Comparison of ENCODE assay signal across 24 cellular contexts in genomic region chr5:160327829-160328228, GRCh38. TPM values are rescaled to one million over a fixed set of nuclear protein-coding genes. Genes with fewer than 3 reads are reported as not detected.
"Had no signal": no experiment of that assay in that cellular context is flagged by ENCODE, and none has a peak within 500 bp of the region (broad histone marks: within the 10 kb centered on the region; RNA-seq: fewer than 3 reads in every experiment).

No MANE protein-coding gene starts in this region.

- H3K4me3 ChIP-seq: adrenal gland, SJSA1 had no signal

- H3K4me1 ChIP-seq: adrenal gland had no signal

- H3K36me3 Mint-ChIP-seq: activated naive CD8-positive, alpha-beta T cell treated with anti-CD3 and anti-CD28 coated beads, Interleukin-2, amount 10 ng/mL, durations not matched to agents 7 days and 5 days; IgD-negative memory B cell had no signal

- H3K36me3 ChIP-seq: adrenal gland, SJSA1 had no signal

- H3K27me3 Mint-ChIP-seq: IgD-negative memory B cell had no signal

- ATAC-seq: PC-3, SK-N-SH treated with all-trans-retinoic acid at 6 μM for 48 hours had no signal

- H3K4me1 Mint-ChIP-seq: activated CD4-positive, alpha-beta memory T cell treated with anti-CD3 and anti-CD28 coated beads, Interleukin-2, amount 10 ng/mL, durations not matched to agents 7 days and 5 days; IgD-negative memory B cell had no signal

- H3K9me3 ChIP-seq: adrenal gland, SJSA1 had no signal

- H3K27me3 ChIP-seq: adrenal gland, SJSA1 had no signal

- H3K27ac ChIP-seq: adrenal gland had no signal

- H3K4me3 Mint-ChIP-seq: activated CD4-positive, alpha-beta memory T cell treated with anti-CD3 and anti-CD28 coated beads, Interleukin-2, amount 10 ng/mL, durations not matched to agents 7 days and 5 days; activated naive CD8-positive, alpha-beta T cell treated with anti-CD3 and anti-CD28 coated beads, Interleukin-2, amount 10 ng/mL, durations not matched to agents 7 days and 5 days; IgD-negative memory B cell had no signal

- DNase-seq: activated CD4-positive, alpha-beta memory T cell treated with anti-CD3 and anti-CD28 coated beads, Interleukin-2, amount 10 ng/mL, durations not matched to agents 7 days and 5 days; activated CD4-positive, alpha-beta T cell treated with anti-CD3 and anti-CD28 coated beads for 1 hour; activated CD4-positive, alpha-beta T cell treated with anti-CD3 and anti-CD28 coated beads, Interleukin-2, amount 50 U/mL, for 1 hour; activated naive CD4-positive, alpha-beta T cell treated with anti-CD3 and anti-CD28 coated beads, Interleukin-2, amount 50 U/mL, for 16 hours; activated naive CD8-positive, alpha-beta T cell treated with anti-CD3 and anti-CD28 coated beads, Interleukin-2, amount 10 ng/mL, durations not matched to agents 7 days and 5 days; activated T-cell treated with anti-CD3 and anti-CD28 coated beads for 4 hours; adrenal gland; anterior cingulate cortex; central memory CD4-positive, alpha-beta T cell; KG1; NCI-H1048; NCI-H146; NCI-H187 treated with DMSO at 0.1 percent for 48 hours; NCI-H2081 treated with DMSO at 0.1 percent for 48 hours; NCI-H446 treated with DMSO at 0.1 percent for 48 hours; NCI-H526; PC-3; SHP77; SW 1271 had no signal

- H3K27ac Mint-ChIP-seq: activated CD4-positive, alpha-beta memory T cell treated with anti-CD3 and anti-CD28 coated beads, Interleukin-2, amount 10 ng/mL, durations not matched to agents 7 days and 5 days; activated naive CD8-positive, alpha-beta T cell treated with anti-CD3 and anti-CD28 coated beads, Interleukin-2, amount 10 ng/mL, durations not matched to agents 7 days and 5 days; IgD-negative memory B cell had no signal

RNA-seq across cellular contexts. Expression of gene CCNJL, which starts 15.5 kb away (rescaled TPM):
- total RNA-seq: activated CD4-positive, alpha-beta memory T cell treated with anti-CD3 and anti-CD28 coated beads, Interleukin-2, amount 10 ng/mL, durations not matched to agents 7 days and 5 days; T-helper 1 cell treated with Interleukin-12 subunit alpha and Interleukin-12 subunit beta and Interleukin-4 antibody, amounts not matched to agents 30 ng/mL and 1 ng/mL, for 36 hours had no signal
- polyA plus RNA-seq: IgD-negative memory B cell had no signal

RNA-seq across cellular contexts. Expression of gene C1QTNF2, which starts 42.6 kb away (rescaled TPM):
- total RNA-seq: activated CD4-positive, alpha-beta memory T cell treated with anti-CD3 and anti-CD28 coated beads, Interleukin-2, amount 10 ng/mL, durations not matched to agents 7 days and 5 days; activated CD8-positive, alpha-beta memory T cell treated with anti-CD3 and anti-CD28 coated beads for 36 hours; activated naive CD8-positive, alpha-beta T cell treated with anti-CD3 and anti-CD28 coated beads, Interleukin-2, amount 10 ng/mL, durations not matched to agents 7 days and 5 days; T-helper 1 cell treated with Interleukin-12 subunit alpha and Interleukin-12 subunit beta and Interleukin-4 antibody, amounts not matched to agents 30 ng/mL and 1 ng/mL, for 36 hours had no signal
- polyA plus RNA-seq: IgD-negative memory B cell had no signal
